Comparison of ENCODE assay signal across 20 cellular contexts in genomic region chr18:13810950-13811485, GRCh38. TPM values are rescaled to one million over a fixed set of nuclear protein-coding genes. Genes with fewer than 3 reads are reported as not detected.
"Had no signal": no experiment of that assay in that cellular context is flagged by ENCODE, and none has a peak within 500 bp of the region (broad histone marks: within the 10 kb centered on the region; RNA-seq: fewer than 3 reads in every experiment).

No MANE protein-coding gene starts in this region.

- H3K27ac ChIP-seq: adrenal gland, cardiac muscle cell, neutrophil, thyroid gland, uterus had no signal

- H3K27me3 ChIP-seq: adrenal gland, cardiac muscle cell, thyroid gland, uterus had no signal

- ATAC-seq: left ventricle myocardium superior; naive thymus-derived CD8-positive, alpha-beta T cell; stimulated activated memory B cell treated with anti-CD40 and anti-IgM and Interleukin-4, amounts not matched to agents 10 μg/mL and 1 μg/mL and 100 μg/mL, for 72 hours had no signal

- H3K4me3 ChIP-seq: adrenal gland, cardiac muscle cell, thyroid gland, uterus had no signal

- H3K36me3 ChIP-seq: adrenal gland, cardiac muscle cell, neutrophil, thyroid gland, uterus had no signal

- H3K4me1 ChIP-seq: adrenal gland, uterus had no signal

- H3K9me3 ChIP-seq: adrenal gland, neutrophil, thyroid gland, uterus had no signal

- DNase-seq: activated CD4-positive, alpha-beta memory T cell treated with anti-CD3 and anti-CD28 coated beads, Interleukin-2, amount 10 ng/mL, durations not matched to agents 7 days and 5 days; activated CD4-positive, alpha-beta T cell treated with anti-CD3 and anti-CD28 coated beads for 4 hours; activated CD8-positive, alpha-beta memory T cell treated with anti-CD3 and anti-CD28 coated beads, Interleukin-2, amount 50 U/mL, for 4 hours; activated effector memory CD4-positive, alpha-beta T cell treated with anti-CD3 and anti-CD28 coated beads, Interleukin-2, amount 50 U/mL, for 16 hours; activated T-cell treated with anti-CD3 and anti-CD28 coated beads, Interleukin-2, amount 50 U/mL, for 48 hours; adrenal gland; erythroblast; left ventricle myocardium superior; naive thymus-derived CD8-positive, alpha-beta T cell; posterior cingulate gyrus; retina; stimulated activated CD4-positive, alpha-beta T cell treated with anti-CD3 and anti-CD28 coated beads, Interleukin-2, amount 100 ng/mL, for 48 hours; thyroid gland; uterus had no signal

RNA-seq across cellular contexts. Expression of gene MC5R, which starts 12.9 kb away (rescaled TPM):
- total RNA-seq: activated CD4-positive, alpha-beta memory T cell treated with anti-CD3 and anti-CD28 coated beads, Interleukin-2, amount 10 ng/mL, durations not matched to agents 7 days and 5 days; cardiac muscle cell; dermis microvascular lymphatic vessel endothelial cell; kidney epithelial cell; left ventricle myocardium superior; mucosa of gallbladder; naive thymus-derived CD8-positive, alpha-beta T cell; thyroid gland; uterus had no signal
